Comparison of ENCODE assay signal across 9 cellular contexts in genomic region chr14:35215110-35215872, GRCh38.
DNase-seq lines count a peak whose midpoint lies in the region; ATAC-seq, FAIRE-seq and TF ChIP-seq lines count a peak whose summit lies in the region.
"Had no signal": no experiment of that assay in that cellular context is flagged by ENCODE, and none has a peak within 500 bp of the region (broad histone marks: within the 10 kb centered on the region; RNA-seq: fewer than 3 reads in every experiment).

No MANE protein-coding gene starts in this region.

- POLR2A ChIA-PET in T-cell (lab: Charles Lee), result interaction anchor here in 1 of 2 donors (0.6 to 1.1 kb wide), 3 partner anchors 75 to 213 kb away, joined by 3 to 7 read pairs (median 3); no protein-coding TSS in a partner anchor

- H3K9me3 ChIP-seq in right atrium auricular region (no peaks in the 10 kb centered on the region), WERI-Rb-1 (ENCODE audit: severe bottlenecking) (no peaks in the 10 kb centered on the region)
- H3K9me3 ChIP-seq: HAP-1 had no signal

- peak overlapping the region; percentile 49 to 58 for H3K27ac Mint-ChIP-seq in T-cell

- CTCF ChIA-PET in T-cell (lab: Charles Lee), result interaction anchor here (0.6 to 1.6 kb wide), 19 partner anchors 9 to 498 kb away, joined by 3 to 7 read pairs (median 3); partner anchors contain the start of gene PSMA6 (in 1 of the 2)

- H3K4me1 ChIP-seq in ACC112 (ENCODE audit: control insufficient read depth, insufficient read depth, low read length, unreplicated experiment) (peaks cover 27% of the 10 kb centered on the region), right atrium auricular region (no peaks in the 10 kb centered on the region)
- H3K4me1 ChIP-seq: HAP-1 had no signal

- no peaks in the 10 kb centered on the region for H3K27me3 ChIP-seq in ACC112 (ENCODE audit: insufficient read depth, low read length)
- H3K27me3 ChIP-seq in right atrium auricular region, result no peaks in the 10 kb centered on the region
- no peaks in the 10 kb centered on the region for H3K27me3 ChIP-seq in WERI-Rb-1 (ENCODE audit: insufficient read depth, low read depth, severe bottlenecking)

- H3K36me3 Mint-ChIP-seq in T-cell, result peaks cover 31% of the 10 kb centered on the region

- peak; percentile 38 for FAIRE-seq in GM18507 (lab: Jason Lieb, UNC)

- H3K36me3 ChIP-seq in ACC112 (ENCODE audit: insufficient read depth, low read length) (no peaks in the 10 kb centered on the region), right atrium auricular region (no peaks in the 10 kb centered on the region), WERI-Rb-1 (no peaks in the 10 kb centered on the region)
- H3K36me3 ChIP-seq: HAP-1 had no signal

- ATAC-seq in T-cell (replicated peaks in 1 of 4), result no peak

- H2AFZ ChIP-seq in ACC112 (ENCODE audit: low read length, unreplicated experiment), result no peak overlapping the region

- no peak overlapping the region for H3K4me3 ChIP-seq in ACC112 (ENCODE audit: low read depth, low read length)
- H3K4me3 ChIP-seq in right atrium auricular region, result no peak overlapping the region
- no peak overlapping the region for H3K4me3 ChIP-seq in WERI-Rb-1 (ENCODE audit: low read depth, low read length)
- H3K4me3 ChIP-seq: HAP-1 had no signal

- H3K4me1 Mint-ChIP-seq in T-cell, result peaks cover 2 to 29% (median 10%) of the 10 kb centered on the region in 3 donors

- H3K27ac ChIP-seq in ACC112 (ENCODE audit: low read depth, low read length), result peak overlapping the region; percentile 90
- no peak overlapping the region for H3K27ac ChIP-seq in right atrium auricular region
- no peak overlapping the region for H3K27ac ChIP-seq in WERI-Rb-1

- DNase-seq in GM18507 (ENCODE audit: extremely low spot score, insufficient read length, low read depth), result no peak
- no peak for DNase-seq in T-cell
- no peak for DNase-seq in right atrium auricular region (ENCODE audit: low spot score)
- peak; percentile 66 for DNase-seq in superior temporal gyrus (ENCODE audit: extremely low spot score)
- DNase-seq in NCI-H1436 treated with DMSO at 0.1 percent for 48 hours (lab: John Stamatoyannopoulos, UW), result no peak
- DNase-seq in GDM1 (lab: John Stamatoyannopoulos, UW), result no peak
- DNase-seq in WERI-Rb-1, result no peak

- no peak overlapping the region for H3K4me3 Mint-ChIP-seq in T-cell

- TF ChIP-seq CTCF in right atrium auricular region (IDR thresholded peaks at IDR 0.05) (peak; percentile 37 to 62), WERI-Rb-1 (IDR thresholded peaks at IDR 0.05; ENCODE audit: low read depth, low read length) (no peak)

- no peaks in the 10 kb centered on the region for H3K9me3 Mint-ChIP-seq in T-cell

- H3K79me2 ChIP-seq in ACC112 (ENCODE audit: control insufficient read depth, insufficient read depth, low read length, unreplicated experiment), result no peaks in the 10 kb centered on the region

- H3K27me3 Mint-ChIP-seq in T-cell, result no peaks in the 10 kb centered on the region
